In the genomic region with DNA sequence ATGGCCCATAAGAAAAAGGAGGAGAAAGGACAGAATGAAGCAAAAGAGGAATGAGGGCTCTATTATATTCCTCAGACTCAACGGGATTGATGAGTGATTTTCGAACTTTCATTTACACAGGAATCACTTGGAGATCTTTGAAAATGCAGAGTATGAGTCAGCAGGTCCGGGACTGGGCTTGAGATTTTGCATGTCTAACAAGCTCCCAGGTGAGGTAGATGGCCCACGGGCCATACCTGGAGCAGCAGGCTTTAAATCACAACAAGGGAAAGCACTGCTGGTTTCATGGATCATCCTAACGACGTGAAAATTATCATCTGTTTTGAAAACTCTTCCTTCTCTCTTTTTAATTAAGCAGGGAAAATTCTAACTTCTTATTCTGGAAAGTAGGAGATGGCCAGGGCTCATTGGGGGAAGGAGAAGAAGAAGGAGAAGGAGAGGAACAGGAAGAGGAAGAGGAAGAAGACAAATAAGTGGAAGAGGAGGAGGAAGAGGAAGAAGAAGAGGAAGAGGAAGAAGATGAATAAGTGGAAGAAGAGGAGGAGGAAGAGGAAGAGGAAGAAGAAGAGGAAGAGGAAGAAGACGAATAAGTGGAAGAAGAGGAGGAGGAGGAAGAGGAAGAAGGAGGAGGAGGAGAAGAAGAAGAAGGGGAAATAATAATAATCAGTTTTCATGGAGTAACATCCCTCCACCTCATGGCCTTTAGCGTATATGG, we compare ENCODE assay signal across 22 cellular contexts. TPM values are rescaled to one million over a fixed set of nuclear protein-coding genes. Genes with fewer than 3 reads are reported as not detected.
"Had no signal": no experiment of that assay in that cellular context is flagged by ENCODE, and none has a peak within 500 bp of the region (broad histone marks: within the 10 kb centered on the region; RNA-seq: fewer than 3 reads in every experiment).

No MANE protein-coding gene starts in this region.

- H3K4me3 ChIP-seq: colonic mucosa, esophagus squamous epithelium, lower lobe of right lung, pancreas, right atrium auricular region, stomach, thyroid gland had no signal

- H3K27ac ChIP-seq: colonic mucosa, esophagus squamous epithelium, lower lobe of right lung, pancreas, right atrium auricular region, stomach, thyroid gland had no signal

- H3K4me3 Mint-ChIP-seq: immature natural killer cell; natural killer cell; stimulated activated effector memory CD8-positive, alpha-beta T cell treated with anti-CD3 and anti-CD28 coated beads, Interleukin-12 subunit alpha, Interleukin-12 subunit beta, amount 100 ng/mL, for 72 hours had no signal

- H3K36me3 Mint-ChIP-seq: natural killer cell; stimulated activated effector memory CD8-positive, alpha-beta T cell treated with anti-CD3 and anti-CD28 coated beads, Interleukin-12 subunit alpha, Interleukin-12 subunit beta, amount 100 ng/mL, for 72 hours had no signal

- H3K27me3 ChIP-seq: pancreas, right atrium auricular region, thyroid gland had no signal

- H3K9me3 ChIP-seq: colonic mucosa, esophagus squamous epithelium, lower lobe of right lung, pancreas, right atrium auricular region, stomach, thyroid gland had no signal

- H3K27ac Mint-ChIP-seq: immature natural killer cell; natural killer cell; progenitor cell of endocrine pancreas; stimulated activated effector memory CD8-positive, alpha-beta T cell treated with anti-CD3 and anti-CD28 coated beads, Interleukin-12 subunit alpha, Interleukin-12 subunit beta, amount 100 ng/mL, for 72 hours had no signal

- ATAC-seq: left ventricle myocardium superior; lower lobe of right lung; natural killer cell; pancreas; sciatic nerve; stimulated activated effector memory CD8-positive, alpha-beta T cell treated with anti-CD3 and anti-CD28 coated beads, Interleukin-12 subunit alpha, Interleukin-12 subunit beta, amount 100 ng/mL, for 72 hours had no signal

- DNase-seq: colonic mucosa; dermis blood vessel endothelial cell; effector memory CD4-positive, alpha-beta T cell; erythroblast; esophagus squamous epithelium; foreskin melanocyte; hypothalamus; immature natural killer cell; left ventricle myocardium superior; lower lobe of right lung; natural killer cell; pancreas; stimulated activated CD4-positive, alpha-beta T cell treated with anti-CD3 and anti-CD28 coated beads, Interleukin-2, amount 100 ng/mL, for 24 hours; stimulated activated CD4-positive, alpha-beta T cell treated with anti-CD3 and anti-CD28 coated beads, Interleukin-4, amount 100 ng/mL, for 24 hours; stimulated activated naive CD4-positive, alpha-beta T cell treated with Interleukin-2 at 50 U/mL for 16 hours; stomach; thyroid gland; trophoblast cell had no signal

- H3K36me3 ChIP-seq: colonic mucosa, esophagus squamous epithelium, lower lobe of right lung, pancreas, right atrium auricular region, stomach, thyroid gland had no signal

- H3K9me3 Mint-ChIP-seq: natural killer cell; stimulated activated effector memory CD8-positive, alpha-beta T cell treated with anti-CD3 and anti-CD28 coated beads, Interleukin-12 subunit alpha, Interleukin-12 subunit beta, amount 100 ng/mL, for 72 hours had no signal

RNA-seq across cellular contexts. Expression of a gene that starts 3.8 kb away (rescaled TPM):
- polyA plus RNA-seq: immature natural killer cell had no signal
